12 cellular contexts compared by ENCODE assay signal in the genomic region with DNA sequence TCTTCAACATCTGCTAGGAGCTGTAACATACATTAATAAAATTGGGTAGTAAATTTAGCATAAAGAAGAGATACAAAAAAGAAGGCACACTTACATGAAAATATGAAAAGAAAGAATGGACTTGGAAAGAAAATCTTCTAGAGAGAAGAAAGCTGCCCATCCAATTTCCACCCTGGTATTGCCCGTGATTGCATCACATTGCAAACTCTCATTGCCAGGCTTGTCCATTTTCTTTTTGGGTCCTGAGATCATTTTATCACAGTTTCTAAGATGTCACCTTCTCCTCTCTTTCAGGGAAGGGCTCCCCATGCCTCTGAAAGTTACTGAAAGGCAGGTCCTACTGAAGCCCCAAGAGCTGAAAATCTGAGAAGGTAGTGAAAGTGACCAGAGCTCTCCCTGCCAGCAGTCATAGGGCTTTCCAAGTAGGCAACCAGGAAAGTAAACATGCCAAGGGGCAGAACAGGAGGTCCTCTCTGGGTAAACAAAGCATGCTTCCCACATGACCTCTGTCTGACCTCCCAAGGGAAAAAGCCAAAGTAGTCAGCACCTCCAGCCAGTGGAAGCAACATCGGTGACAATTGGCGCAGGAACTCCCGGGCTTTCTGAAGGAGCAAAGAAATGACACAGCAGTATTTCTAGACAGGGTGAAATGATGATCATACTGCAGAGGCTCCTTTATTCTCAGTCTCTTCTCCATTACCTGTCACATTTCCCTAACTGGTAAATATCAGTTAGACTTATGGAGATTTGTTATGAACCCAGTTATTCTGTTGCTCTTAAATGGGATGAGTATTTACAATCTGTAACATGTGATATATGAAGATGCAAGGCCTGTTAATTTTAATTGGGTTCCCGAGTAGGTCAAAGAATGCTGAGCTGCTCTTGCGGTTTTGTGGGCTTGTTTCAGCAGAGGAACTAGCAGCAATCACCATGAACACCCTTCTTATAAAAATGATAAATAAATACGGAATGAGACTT.
DNase-seq lines count a peak whose midpoint lies in the region; ATAC-seq and TF ChIP-seq lines count a peak whose summit lies in the region.
"Had no signal": no experiment of that assay in that cellular context is flagged by ENCODE, and none has a peak within 500 bp of the region (broad histone marks: within the 10 kb centered on the region; RNA-seq: fewer than 3 reads in every experiment).

No MANE protein-coding gene starts in this region.

- no peaks in the 10 kb centered on the region for H3K36me3 Mint-ChIP-seq in osteocyte (ENCODE audit: unreplicated experiment)

- peak overlapping the region; percentile 40 for H2AFZ ChIP-seq in PC-3 (ENCODE audit: low read length)

- H3K27ac ChIP-seq in PC-3 (ENCODE audit: low read length): peak overlapping the region; percentile 96
- H3K27ac ChIP-seq: psoas muscle had no signal

- H3K27ac Mint-ChIP-seq in osteocyte (ENCODE audit: unreplicated experiment): peak overlapping the region; percentile 79
- H3K27ac Mint-ChIP-seq: activated T-helper 2 cell treated with anti-CD3 and anti-CD28 coated beads, Interferon-gamma antibody, Interleukin-2, Interleukin-4, amounts not matched to agents 10 μg/mL and 5 μg/mL and 100 μg/mL, durations not matched to agents 14 hours and 24 hours and 36 hours; effector memory CD8-positive, alpha-beta T cell had no signal

- no peaks in the 10 kb centered on the region for H3K79me2 ChIP-seq in PC-3 (ENCODE audit: low read length)

- in situ Hi-C loops in GM13977 (cut with MboI; ENCODE audit: low pct_unique_long_range_greater_than_20kb, low sequenced_read_pairs, unreplicated experiment): no loop called here

- peak overlapping the region; percentile 73 for H3K9ac ChIP-seq in PC-3 (ENCODE audit: low read length)

- peaks cover 37% of the 10 kb centered on the region for H3K4me1 Mint-ChIP-seq in osteocyte (ENCODE audit: unreplicated experiment)

- no peaks in the 10 kb centered on the region for H4K20me1 ChIP-seq in PC-3 (ENCODE audit: low read length)

- H3K4me2 ChIP-seq in PC-3 (ENCODE audit: low read length): peak overlapping the region; percentile 75

- no peaks in the 10 kb centered on the region for H3K9me2 ChIP-seq in PC-3 (replicated peaks; ENCODE audit: low read length)

- peaks cover 17% of the 10 kb centered on the region for H3F3A ChIP-seq in PC-3 (ENCODE audit: low read length, unreplicated experiment)

- H3K4me1 ChIP-seq in PC-3 (ENCODE audit: insufficient read depth, low read length): peaks cover 52% of the 10 kb centered on the region
- H3K4me1 ChIP-seq: psoas muscle had no signal

- H3K4me3 ChIP-seq in PC-3 (ENCODE audit: low read length): peak overlapping the region; percentile 19; the same call in 1 of the 2 replicates
- H3K4me3 ChIP-seq: psoas muscle had no signal

- ATAC-seq in PC-3 (peak; percentile 57), GM19035 (IDR thresholded peaks at IDR 0.05; ENCODE audit: unreplicated experiment) (no peak)
- ATAC-seq: effector memory CD8-positive, alpha-beta T cell had no signal

- H3K27me3 Mint-ChIP-seq in osteocyte (ENCODE audit: unreplicated experiment): no peaks in the 10 kb centered on the region
- H3K27me3 Mint-ChIP-seq: effector memory CD8-positive, alpha-beta T cell had no signal

- H3K9me3 Mint-ChIP-seq in osteocyte (ENCODE audit: unreplicated experiment): no peaks in the 10 kb centered on the region
- H3K9me3 Mint-ChIP-seq: activated T-helper 2 cell treated with anti-CD3 and anti-CD28 coated beads, Interferon-gamma antibody, Interleukin-2, Interleukin-4, amounts not matched to agents 10 μg/mL and 5 μg/mL and 100 μg/mL, durations not matched to agents 14 hours and 24 hours and 36 hours had no signal

- DNase-seq in DMS79 treated with DMSO at 0.1 percent for 48 hours (lab: John Stamatoyannopoulos, UW): peak; percentile 91
- DNase-seq in PC-3: peak; percentile 90
- DNase-seq in dermis blood vessel endothelial cell: peak; percentile 44
- DNase-seq in osteocyte (ENCODE audit: extremely low spot score, unreplicated experiment): no peak
- no peak for DNase-seq in GM13977 (ENCODE audit: low spot score)
- no peak for DNase-seq in stimulated activated CD4-positive, alpha-beta T cell treated with anti-CD3 and anti-CD28 coated beads, Interleukin-12 subunit alpha, Interleukin-12 subunit beta, amount 100 ng/mL, for 4 hours
- no peak for DNase-seq in stimulated activated CD4-positive, alpha-beta T cell treated with anti-CD3 and anti-CD28 coated beads, Interleukin-2, amount 100 ng/mL, for 48 hours
- DNase-seq: effector memory CD8-positive, alpha-beta T cell; psoas muscle; T-helper 9 cell had no signal

- POLR2A ChIA-PET in PC-3 (lab: Charles Lee; ENCODE audit: unreplicated experiment): interaction anchor here (0.6 to 1.1 kb wide), 5 partner anchors 12 to 398 kb away, joined by 3 to 9 read pairs (median 3); no protein-coding TSS in a partner anchor

- H3K27me3 ChIP-seq in PC-3 (ENCODE audit: low read length): no peaks in the 10 kb centered on the region

- H3K4me3 Mint-ChIP-seq in osteocyte (ENCODE audit: unreplicated experiment): no peak overlapping the region
- H3K4me3 Mint-ChIP-seq: effector memory CD8-positive, alpha-beta T cell had no signal

- CTCF ChIA-PET in PC-3 (lab: Charles Lee): interaction anchor here (1.0 kb wide), 1 partner anchor 25 kb away, joined by 4 read pairs; no protein-coding TSS in a partner anchor

- H3K9me3 ChIP-seq in PC-3 (ENCODE audit: low read length): no peaks in the 10 kb centered on the region
- H3K9me3 ChIP-seq: psoas muscle had no signal

- no peaks in the 10 kb centered on the region for H3K36me3 ChIP-seq in PC-3 (ENCODE audit: low read depth, low read length)

- BruUV-seq in PC-3 (replicated peaks; lab: Mats Ljungman, UMichigan): TSS peak; percentile 70

- TF ChIP-seq CTCF in PC-3 (conservative IDR thresholded peaks at IDR 0.05; ENCODE audit: low read depth, low read length): no peak
- TF ChIP-seq CTCF in osteocyte (IDR thresholded peaks at IDR 0.05): no peak
- TF ChIP-seq CTCF in GM13977 (IDR thresholded peaks at IDR 0.05; ENCODE audit: extremely low read depth, insufficient read depth, missing control alignments): no peak

- intact Hi-C loops in PC-3 (cut with micrococcal nuclease): loop anchor here (1.0 to 10.0 kb wide), 8 partner anchors 24 to 455 kb away; no protein-coding TSS in a partner anchor

Comparison
In these comparisons a context has a peak if more than half of its experiments do, and no peak if none do; other contexts are left out.
1. DNase-seq: peak in DMS79 treated with DMSO at 0.1 percent for 48 hours (single experiment), PC-3 (single experiment) and dermis blood vessel endothelial cell (single experiment); none in osteocyte (single experiment), GM13977 (single experiment), stimulated activated CD4-positive, alpha-beta T cell treated with anti-CD3 and anti-CD28 coated beads, Interleukin-12 subunit alpha, Interleukin-12 subunit beta, amount 100 ng/mL, for 4 hours (single experiment) and stimulated activated CD4-positive, alpha-beta T cell treated with anti-CD3 and anti-CD28 coated beads, Interleukin-2, amount 100 ng/mL, for 48 hours (0 of 2).